ENCODE assay signal across 8 cellular contexts in genomic region chr12:14955876-14956811, GRCh38. TPM values are rescaled to one million over a fixed set of nuclear protein-coding genes. Genes with fewer than 3 reads are reported as not detected.
DNase-seq lines count a peak whose midpoint lies in the region; ATAC-seq and TF ChIP-seq lines count a peak whose summit lies in the region.

No MANE protein-coding gene starts in this region.

- H3K36me3 Mint-ChIP-seq in CD4-positive, CD25-positive, alpha-beta regulatory T cell: peaks cover 59% of the 10 kb centered on the region
- H3K36me3 Mint-ChIP-seq in activated naive CD4-positive, alpha-beta T cell treated with anti-CD3 and anti-CD28 coated beads, Interleukin-2, amount 10 ng/mL, durations not matched to agents 7 days and 5 days: peaks cover 78% of the 10 kb centered on the region

- TF ChIP-seq EP300 in stomach (IDR thresholded peaks at IDR 0.05): no peak

- peak overlapping the region; percentile 100 for H3K4me3 ChIP-seq in CD4-positive, CD25-positive, alpha-beta regulatory T cell (ENCODE audit: low read depth, low read length)
- peak overlapping the region in 1 of 4 donors; percentile 10 for H3K4me3 ChIP-seq in stomach
- H3K4me3 ChIP-seq in lower leg skin (ENCODE audit: low read depth, poor library complexity, severe bottlenecking): no peak overlapping the region

- peaks cover 34% of the 10 kb centered on the region for H3K36me3 ChIP-seq in CD4-positive, CD25-positive, alpha-beta regulatory T cell (ENCODE audit: control insufficient read depth, insufficient read depth, low read length)
- H3K36me3 ChIP-seq in stomach: no peaks in the 10 kb centered on the region

- H3K27me3 ChIP-seq in CD4-positive, CD25-positive, alpha-beta regulatory T cell (ENCODE audit: control insufficient read depth, insufficient read depth, low read length): no peaks in the 10 kb centered on the region
- no peaks in the 10 kb centered on the region for H3K27me3 ChIP-seq in stomach

- 69 to 75% (median 69%) methylated on average over 9 of the region's 9 CpGs for WGBS in stomach, 5 donors
- 67% methylated on average over 9 of the region's 9 CpGs for WGBS in lower leg skin, 2 donors

- H3K4me1 Mint-ChIP-seq in CD4-positive, CD25-positive, alpha-beta regulatory T cell: peaks cover 12 to 62% (median 43%) of the 10 kb centered on the region in 4 donors
- peaks cover 67% of the 10 kb centered on the region for H3K4me1 Mint-ChIP-seq in activated naive CD4-positive, alpha-beta T cell treated with anti-CD3 and anti-CD28 coated beads, Interleukin-2, amount 10 ng/mL, durations not matched to agents 7 days and 5 days

- peak overlapping the region; percentile 95 to 97 (median 97) for H3K27ac Mint-ChIP-seq in CD4-positive, CD25-positive, alpha-beta regulatory T cell
- H3K27ac Mint-ChIP-seq in activated naive CD4-positive, alpha-beta T cell treated with anti-CD3 and anti-CD28 coated beads, Interleukin-2, amount 10 ng/mL, durations not matched to agents 7 days and 5 days: peak overlapping the region; percentile 86

- TF ChIP-seq POLR2A in stomach (IDR thresholded peaks at IDR 0.05): no peak
- TF ChIP-seq POLR2A in lower leg skin (IDR thresholded peaks at IDR 0.05): no peak

- no peak for ATAC-seq in CD4-positive, CD25-positive, alpha-beta regulatory T cell (ENCODE audit: low read depth in 2 of 2)
- ATAC-seq in GM19452 (IDR thresholded peaks at IDR 0.05; ENCODE audit: unreplicated experiment) (peak; percentile 34), HG03558 (IDR thresholded peaks at IDR 0.05; ENCODE audit: extremely low read depth, unreplicated experiment) (peak; percentile 24)

- peak overlapping the region; percentile 99 for H3K27ac ChIP-seq in CD4-positive, CD25-positive, alpha-beta regulatory T cell (ENCODE audit: insufficient read depth, low read length, poor library complexity, severe bottlenecking)
- peak overlapping the region in 4 of 5 donors; percentile 27 to 85 (median 74) for H3K27ac ChIP-seq in stomach

- intact Hi-C loops in stomach (cut with DNase I; ENCODE audit: low total_unique reads) (no loop called here), lower leg skin (cut with DNase I; ENCODE audit: low total_unique reads) (no loop called here)

- H3K9me3 ChIP-seq in CD4-positive, CD25-positive, alpha-beta regulatory T cell (ENCODE audit: control insufficient read depth in 2 of 2, low read length in 2 of 2): no peaks in the 10 kb centered on the region
- H3K9me3 ChIP-seq in stomach: no peaks in the 10 kb centered on the region

- H3K4me3 Mint-ChIP-seq in CD4-positive, CD25-positive, alpha-beta regulatory T cell: peak overlapping the region; percentile 96 to 99 (median 99)
- H3K4me3 Mint-ChIP-seq in activated naive CD4-positive, alpha-beta T cell treated with anti-CD3 and anti-CD28 coated beads, Interleukin-2, amount 10 ng/mL, durations not matched to agents 7 days and 5 days: peak overlapping the region; percentile 95

- peaks cover under 1% of the 10 kb centered on the region for H3K27me3 Mint-ChIP-seq in CD4-positive, CD25-positive, alpha-beta regulatory T cell
- H3K27me3 Mint-ChIP-seq in activated naive CD4-positive, alpha-beta T cell treated with anti-CD3 and anti-CD28 coated beads, Interleukin-2, amount 10 ng/mL, durations not matched to agents 7 days and 5 days: no peaks in the 10 kb centered on the region

- CTCF ChIA-PET in activated naive CD4-positive, alpha-beta T cell treated with anti-CD3 and anti-CD28 coated beads, Interleukin-2, amount 10 ng/mL, durations not matched to agents 7 days and 5 days (lab: Charles Lee): no interaction called here

- H3K4me1 ChIP-seq in CD4-positive, CD25-positive, alpha-beta regulatory T cell (ENCODE audit: control insufficient read depth, insufficient read depth, low read length, poor library complexity, severe bottlenecking): peaks cover 80% of the 10 kb centered on the region
- peaks cover 1 to 64% (median 15%) of the 10 kb centered on the region in 4 donors for H3K4me1 ChIP-seq in stomach

- DNase-seq in CD4-positive, CD25-positive, alpha-beta regulatory T cell: peak in 1 of 3 donors; percentile 60
- peak; percentile 36 for DNase-seq in activated naive CD4-positive, alpha-beta T cell treated with anti-CD3 and anti-CD28 coated beads, Interleukin-2, amount 10 ng/mL, durations not matched to agents 7 days and 5 days
- DNase-seq in stomach (no peak), putamen (ENCODE audit: low spot score) (no peak), lower leg skin (ENCODE audit: low spot score in 2 of 2) (no peak), SHP77 (lab: John Stamatoyannopoulos, UW) (no peak)

- no peaks in the 10 kb centered on the region for H3K9me3 Mint-ChIP-seq in CD4-positive, CD25-positive, alpha-beta regulatory T cell
- no peaks in the 10 kb centered on the region for H3K9me3 Mint-ChIP-seq in activated naive CD4-positive, alpha-beta T cell treated with anti-CD3 and anti-CD28 coated beads, Interleukin-2, amount 10 ng/mL, durations not matched to agents 7 days and 5 days

- no peak for TF ChIP-seq CTCF in stomach (IDR thresholded peaks at IDR 0.05)
- no peak for TF ChIP-seq CTCF in lower leg skin (IDR thresholded peaks at IDR 0.05)

RNA-seq across cellular contexts. Expression of gene ARHGDIB, which starts 5.3 kb away (rescaled TPM):
- 1,263 TPM for total RNA-seq in CD4-positive, CD25-positive, alpha-beta regulatory T cell
- 1,000 to 10,000 TPM; 3,550 to 4,641 (median 3,982) TPM for polyA plus RNA-seq in CD4-positive, CD25-positive, alpha-beta regulatory T cell
- total RNA-seq in stomach: 10 to 100 TPM; 13.4 to 74.2 (median 47.0) TPM
- polyA plus RNA-seq in stomach: 100 to 1,000 TPM in 1 of 3 donors, 10 to 100 TPM in 2; 82.2 to 127 (median 95.2) TPM
- 10 to 100 TPM; 44.9 to 84.7 (median 82.1) TPM for total RNA-seq in lower leg skin

RNA-seq across cellular contexts. Expression of gene PDE6H, which starts 16.7 kb away (rescaled TPM):
- total RNA-seq in CD4-positive, CD25-positive, alpha-beta regulatory T cell: not detected
- not detected for polyA plus RNA-seq in CD4-positive, CD25-positive, alpha-beta regulatory T cell
- not detected for total RNA-seq in stomach
- polyA plus RNA-seq in stomach: not detected
- not detected for total RNA-seq in lower leg skin

RNA-seq across cellular contexts. Expression of gene ERP27, which starts 17.8 kb away (rescaled TPM):
- 25.4 TPM for total RNA-seq in CD4-positive, CD25-positive, alpha-beta regulatory T cell
- polyA plus RNA-seq in CD4-positive, CD25-positive, alpha-beta regulatory T cell: 1 to 10 TPM; 5.3 to 8.0 (median 6.2) TPM
- total RNA-seq in stomach (10 to 100 TPM in 1 of 5 donors, 1 to 10 TPM in 3, not detected in 1; 1.1 to 12.3 (median 1.3) TPM), lower leg skin (1 to 10 TPM in 2 of 4 donors, under 1 TPM in 2; 0.47 to 3.5 (median 1.6) TPM)
- polyA plus RNA-seq in stomach: 1 to 10 TPM; 1.1 to 3.5 (median 1.5) TPM

Comparison
In these comparisons a context has a peak if more than half of its experiments do, and no peak if none do; other contexts are left out.
1. ATAC-seq: peak in GM19452 (single experiment) and HG03558 (single experiment); none in CD4-positive, CD25-positive, alpha-beta regulatory T cell (0 of 2).
2. RNA of gene ARHGDIB, which starts 5.3 kb away (total RNA-seq): 1,263 TPM in CD4-positive, CD25-positive, alpha-beta regulatory T cell (single experiment); 44.9 to 84.7 TPM in lower leg skin and 13.4 to 74.2 TPM in stomach; every median in the first group is over 10 times any median in the second.